In genomic region chr22:35642305-35642741, GRCh38 we compare ENCODE assay signal across 20 cellular contexts. TPM values are rescaled to one million over a fixed set of nuclear protein-coding genes. Genes with fewer than 3 reads are reported as not detected.
DNase-seq lines count a peak whose midpoint lies in the region; ATAC-seq and TF ChIP-seq lines count a peak whose summit lies in the region.
"Had no signal": no experiment of that assay in that cellular context is flagged by ENCODE, and none has a peak within 500 bp of the region (broad histone marks: within the 10 kb centered on the region; RNA-seq: fewer than 3 reads in every experiment).

No MANE protein-coding gene starts in this region.

- intact Hi-C loops in HCT116 (cut with micrococcal nuclease) = no loop called here
- intact Hi-C loops in CD4-positive, alpha-beta memory T cell (cut with micrococcal nuclease) = no loop called here

- H3K9me2 ChIP-seq in HCT116 (ENCODE audit: insufficient read depth) = no peaks in the 10 kb centered on the region

- H4K91ac ChIP-seq in neuronal stem cell (ENCODE audit: low read depth, low read length, poor library complexity) = no peak overlapping the region

- no peaks in the 10 kb centered on the region for H4K20me1 ChIP-seq in HCT116 (ENCODE audit: insufficient read depth)

- ATAC-seq in HCT116 (peak; percentile 42; the same call in 1 of the 2 replicates), HG02759 (IDR thresholded peaks at IDR 0.05; ENCODE audit: unreplicated experiment) (no peak)
- ATAC-seq in activated T-helper 17 cell treated with anti-CD3 and anti-CD28 coated beads, Interleukin-2, amount 50 U/mL, for 72 hours (replicated peaks) = no peak
- ATAC-seq: activated CD4-positive, alpha-beta T cell treated with anti-CD3 and anti-CD28 coated beads for 36 hours; activated naive CD4-positive, alpha-beta T cell treated with anti-CD3 and anti-CD28 coated beads, Interleukin-2, amount 50 U/mL, for 72 hours; sciatic nerve had no signal

- WGBS in neuronal stem cell (ENCODE audit: extremely low coverage in 2 of 2, insufficient read length in 2 of 2, insufficient replicate concordance in 1 of 2), 2 donors = no CpG with 5 or more reads among the region's 2 CpGs

- RAD21 ChIA-PET in HCT116 (lab: Charles Lee; ENCODE audit: low non-redundant PET in 1 of 2, low total read pairs in 2 of 2, uncharacterized antibody in 2 of 2, unreplicated experiment in 2 of 2) = no interaction called here

- TF ChIP-seq POLR2A in HCT116 (IDR thresholded peaks at IDR 0.05; ENCODE audit: borderline replicate concordance, extremely low read depth, insufficient read depth, insufficient read length) = no peak

- H3K4me2 ChIP-seq in HCT116 (ENCODE audit: low read length) = no peak overlapping the region
- H3K4me2 ChIP-seq in neuronal stem cell (ENCODE audit: insufficient read depth, low read length, poor library complexity, severe bottlenecking) = no peak overlapping the region

- no peaks in the 10 kb centered on the region for H3K27me3 ChIP-seq in HCT116 (ENCODE audit: insufficient read depth, low read length)
- H3K27me3 ChIP-seq in neuronal stem cell (ENCODE audit: control insufficient read depth in 3 of 3, insufficient read depth in 3 of 3, low read depth in 1 of 3, low read length in 3 of 3) = no peaks in the 10 kb centered on the region
- H3K27me3 ChIP-seq in CD4-positive, alpha-beta memory T cell (ENCODE audit: insufficient read depth, low read length) = no peaks in the 10 kb centered on the region
- H3K27me3 ChIP-seq: brain microvascular endothelial cell, neural progenitor cell had no signal

- H3K9ac ChIP-seq in HCT116 (ENCODE audit: low read length) = no peak overlapping the region
- no peak overlapping the region for H3K9ac ChIP-seq in neuronal stem cell (ENCODE audit: low read depth, low read length, poor library complexity)
- H3K9ac ChIP-seq: neural progenitor cell had no signal

- peak overlapping the region; percentile 13 for H3K4ac ChIP-seq in neuronal stem cell (ENCODE audit: low read length)

- H3K79me1 ChIP-seq in neuronal stem cell (ENCODE audit: low read depth, low read length) = no peaks in the 10 kb centered on the region

- CTCF ChIA-PET in HCT116 (lab: Charles Lee) = interaction anchor here (1.1 kb wide), 1 partner anchor 10 kb away, joined by 3 read pairs; no protein-coding TSS in a partner anchor
- CTCF ChIA-PET in CD4-positive, alpha-beta memory T cell (lab: Charles Lee; ENCODE audit: partially characterized antibody) = no interaction called here

- no peak for TF ChIP-seq CTCF in HCT116 (IDR thresholded peaks at IDR 0.05 in 2 of 3, conservative IDR thresholded peaks at IDR 0.05 in 1 of 3; ENCODE audit: borderline replicate concordance in 1 of 3, insufficient read depth in 1 of 3, low read depth in 2 of 3, low read length in 2 of 3)

- no peak for TF ChIP-seq RAD21 in HCT116 (IDR thresholded peaks at IDR 0.05; ENCODE audit: low read depth)

- H2BK5ac ChIP-seq in neuronal stem cell (ENCODE audit: low read length) = peak overlapping the region; percentile 14

- H3K79me2 ChIP-seq in HCT116 (ENCODE audit: insufficient read depth, low read length) = no peaks in the 10 kb centered on the region

- no peak overlapping the region for H3K4me3 ChIP-seq in HCT116 (replicated peaks in 1 of 2; ENCODE audit: low read depth in 1 of 2, low read length in 2 of 2)
- no peak overlapping the region for H3K4me3 ChIP-seq in neuronal stem cell (ENCODE audit: low read length in 2 of 2)
- no peak overlapping the region for H3K4me3 ChIP-seq in CD4-positive, alpha-beta memory T cell (ENCODE audit: low read length in 2 of 2)
- H3K4me3 ChIP-seq: neural progenitor cell had no signal

- H3K4me1 ChIP-seq in HCT116 (ENCODE audit: control insufficient read depth in 1 of 2, insufficient read depth in 2 of 2, low read length in 2 of 2) (peaks cover 13 to 27% of the 10 kb centered on the region in 2 experiments), neuronal stem cell (ENCODE audit: control insufficient read depth in 2 of 2, insufficient read depth in 1 of 2, low read depth in 1 of 2, low read length in 2 of 2) (peaks cover 0 to 17% of the 10 kb centered on the region in 2 donors)
- H3K4me1 ChIP-seq in CD4-positive, alpha-beta memory T cell (ENCODE audit: insufficient read depth, low read length) = peaks cover 9% of the 10 kb centered on the region

- no peak overlapping the region for H3K27ac ChIP-seq in HCT116 (ENCODE audit: low read depth, low read length)
- no peak overlapping the region for H3K27ac ChIP-seq in neuronal stem cell (replicated peaks; ENCODE audit: low read length)
- no peak overlapping the region for H3K27ac ChIP-seq in CD4-positive, alpha-beta memory T cell (ENCODE audit: low read depth, low read length)
- H3K27ac ChIP-seq: brain microvascular endothelial cell, neural progenitor cell had no signal

- no peak overlapping the region for H3K14ac ChIP-seq in neuronal stem cell (ENCODE audit: low read length)

- no peak overlapping the region for H3K23ac ChIP-seq in neuronal stem cell (ENCODE audit: low read depth, low read length, poor library complexity)

- H2BK120ac ChIP-seq in neuronal stem cell (ENCODE audit: low read depth, low read length) = peak overlapping the region; percentile 10

- H3K27ac Mint-ChIP-seq in CD4-positive, alpha-beta memory T cell = no peak overlapping the region
- H3K27ac Mint-ChIP-seq in activated T-helper 17 cell treated with anti-CD3 and anti-CD28 coated beads, Interleukin-2, amount 50 U/mL, for 72 hours = no peak overlapping the region
- H3K27ac Mint-ChIP-seq: activated CD4-positive, alpha-beta T cell treated with anti-CD3 and anti-CD28 coated beads for 36 hours; activated naive CD4-positive, alpha-beta T cell treated with anti-CD3 and anti-CD28 coated beads, Interleukin-2, amount 50 U/mL, for 72 hours; dendritic cell treated with granulocyte-macrophage colony-stimulating factor and Interleukin-4, amounts not matched to agents 40 ng/mL and 50 ng/mL, for 4 days; memory B cell; neural progenitor cell had no signal

- no peak overlapping the region for H3K4me3 Mint-ChIP-seq in CD4-positive, alpha-beta memory T cell
- H3K4me3 Mint-ChIP-seq in activated T-helper 17 cell treated with anti-CD3 and anti-CD28 coated beads, Interleukin-2, amount 50 U/mL, for 72 hours = no peak overlapping the region
- H3K4me3 Mint-ChIP-seq: activated CD4-positive, alpha-beta T cell treated with anti-CD3 and anti-CD28 coated beads for 36 hours; dendritic cell treated with granulocyte-macrophage colony-stimulating factor and Interleukin-4, amounts not matched to agents 40 ng/mL and 50 ng/mL, for 4 days; memory B cell; neural progenitor cell had no signal

- H2BK12ac ChIP-seq in neuronal stem cell (ENCODE audit: low read length) = no peak overlapping the region

- H3K9me3 Mint-ChIP-seq in CD4-positive, alpha-beta memory T cell = peaks cover 0 to 3% (median 0%) of the 10 kb centered on the region in 8 donors
- H3K9me3 Mint-ChIP-seq in activated T-helper 17 cell treated with anti-CD3 and anti-CD28 coated beads, Interleukin-2, amount 50 U/mL, for 72 hours = no peaks in the 10 kb centered on the region
- H3K9me3 Mint-ChIP-seq: activated naive CD4-positive, alpha-beta T cell treated with anti-CD3 and anti-CD28 coated beads, Interleukin-2, amount 50 U/mL, for 72 hours; dendritic cell treated with granulocyte-macrophage colony-stimulating factor and Interleukin-4, amounts not matched to agents 40 ng/mL and 50 ng/mL, for 4 days; memory B cell; neural progenitor cell had no signal

- no peaks in the 10 kb centered on the region for H3K9me3 ChIP-seq in HCT116 (ENCODE audit: control insufficient read depth in 1 of 2, insufficient read depth in 1 of 2, low read depth in 1 of 2, low read length in 2 of 2)
- H3K9me3 ChIP-seq in neuronal stem cell (replicated peaks in 1 of 2; ENCODE audit: control insufficient read depth in 2 of 2, insufficient read depth in 1 of 2, low read depth in 1 of 2, low read length in 2 of 2) = no peaks in the 10 kb centered on the region
- H3K9me3 ChIP-seq in CD4-positive, alpha-beta memory T cell (ENCODE audit: control insufficient read depth in 1 of 2, low read length in 2 of 2) = no peaks in the 10 kb centered on the region

- H3K36me3 Mint-ChIP-seq in CD4-positive, alpha-beta memory T cell = no peaks in the 10 kb centered on the region
- H3K36me3 Mint-ChIP-seq in activated T-helper 17 cell treated with anti-CD3 and anti-CD28 coated beads, Interleukin-2, amount 50 U/mL, for 72 hours (ENCODE audit: low read depth) = no peaks in the 10 kb centered on the region
- H3K36me3 Mint-ChIP-seq: activated naive CD4-positive, alpha-beta T cell treated with anti-CD3 and anti-CD28 coated beads, Interleukin-2, amount 50 U/mL, for 72 hours; memory B cell; neural progenitor cell had no signal

- H4K8ac ChIP-seq in neuronal stem cell (ENCODE audit: low read depth, low read length) = no peak overlapping the region

- no TSS peak for BruUV-seq in HCT116 (replicated peaks; lab: Mats Ljungman, UMichigan)

- H2BK15ac ChIP-seq in neuronal stem cell (ENCODE audit: low read length) = peak overlapping the region; percentile 33

- H2AFZ ChIP-seq in HCT116 (ENCODE audit: low read depth, low read length, poor library complexity, severe bottlenecking) (no peak overlapping the region), neuronal stem cell (ENCODE audit: low read length) (no peak overlapping the region)

- H3K27me3 Mint-ChIP-seq in CD4-positive, alpha-beta memory T cell = no peaks in the 10 kb centered on the region
- no peaks in the 10 kb centered on the region for H3K27me3 Mint-ChIP-seq in activated T-helper 17 cell treated with anti-CD3 and anti-CD28 coated beads, Interleukin-2, amount 50 U/mL, for 72 hours
- H3K27me3 Mint-ChIP-seq: activated CD4-positive, alpha-beta T cell treated with anti-CD3 and anti-CD28 coated beads for 36 hours had no signal

- peak overlapping the region; percentile 90 for H3K18ac ChIP-seq in neuronal stem cell (ENCODE audit: low read length)

- DNase-seq in AG08395 (ENCODE audit: low spot score) (peak; percentile 59), HCT116 (ENCODE audit: low read depth, low spot score) (no peak), fibroblast of peridontal ligament (ENCODE audit: extremely low read depth) (peak; percentile 35), neuronal stem cell (ENCODE audit: low spot score) (no peak), NCI-H345 treated with DMSO at 0.1 percent for 48 hours (lab: John Stamatoyannopoulos, UW; ENCODE audit: unreplicated experiment) (no peak)
- DNase-seq in CD4-positive, alpha-beta memory T cell = no peak
- DNase-seq: activated CD4-positive, alpha-beta T cell treated with anti-CD3 and anti-CD28 coated beads for 36 hours; brain microvascular endothelial cell; KBM-7; NCI-H2081; NCI-H526; substantia nigra; T1000 had no signal

- no peak overlapping the region for H2AK5ac ChIP-seq in neuronal stem cell (ENCODE audit: low read depth, low read length)

- H3K36me3 ChIP-seq in HCT116 (ENCODE audit: control insufficient read depth in 1 of 2, insufficient read depth in 2 of 2, low read length in 2 of 2) (no peaks in the 10 kb centered on the region), neuronal stem cell (replicated peaks in 1 of 2; ENCODE audit: control insufficient read depth in 2 of 2, insufficient read depth in 2 of 2, low read length in 2 of 2) (no peaks in the 10 kb centered on the region)
- no peaks in the 10 kb centered on the region for H3K36me3 ChIP-seq in CD4-positive, alpha-beta memory T cell (ENCODE audit: insufficient read depth, low read length)
- H3K36me3 ChIP-seq: brain microvascular endothelial cell, neural progenitor cell had no signal

- H3K4me1 Mint-ChIP-seq in CD4-positive, alpha-beta memory T cell = peaks cover 4 to 13% (median 7%) of the 10 kb centered on the region in 4 donors
- peaks cover 5% of the 10 kb centered on the region for H3K4me1 Mint-ChIP-seq in activated T-helper 17 cell treated with anti-CD3 and anti-CD28 coated beads, Interleukin-2, amount 50 U/mL, for 72 hours

- POLR2A ChIA-PET in HCT116 (lab: Charles Lee) = no interaction called here
- POLR2A ChIA-PET in CD4-positive, alpha-beta memory T cell (lab: Charles Lee; ENCODE audit: partially characterized antibody) = no interaction called here

RNA-seq across cellular contexts. Expression of gene APOL6, which starts 5.9 kb away (rescaled TPM):
- total RNA-seq in HCT116 (2021; ENCODE audit: unreplicated experiment) = 0.84 TPM
- 0.52 and 0.79 TPM in 2 replicates for polyA plus RNA-seq in HCT116 (2012)
- polyA plus RNA-seq in neuronal stem cell (2013, experiment 1 of 2) = 0.01 TPM
- 0.01 TPM for polyA plus RNA-seq in neuronal stem cell (2013, experiment 2 of 2)
- 10 to 100 TPM; 50.6 to 52.0 TPM for total RNA-seq in CD4-positive, alpha-beta memory T cell
- polyA plus RNA-seq in CD4-positive, alpha-beta memory T cell = 10 to 100 TPM in 1 of 2 donors, 1 to 10 TPM in 1; 8.5 to 24.1 TPM
- 10 to 100 TPM; 23.0 to 38.7 TPM for total RNA-seq in activated T-helper 17 cell treated with anti-CD3 and anti-CD28 coated beads, Interleukin-2, amount 50 U/mL, for 72 hours

RNA-seq across cellular contexts. Expression of gene MB, which starts 25.2 kb away (rescaled TPM):
- 1.5 TPM for total RNA-seq in HCT116 (2021; ENCODE audit: unreplicated experiment)
- 2.3 and 3.3 TPM in 2 replicates for polyA plus RNA-seq in HCT116 (2012)
- 0.26 TPM for polyA plus RNA-seq in neuronal stem cell (2013, experiment 1 of 2)
- 0.19 TPM for polyA plus RNA-seq in neuronal stem cell (2013, experiment 2 of 2)
- total RNA-seq in CD4-positive, alpha-beta memory T cell = not detected
- polyA plus RNA-seq in CD4-positive, alpha-beta memory T cell = not detected
- total RNA-seq in activated T-helper 17 cell treated with anti-CD3 and anti-CD28 coated beads, Interleukin-2, amount 50 U/mL, for 72 hours = under 1 TPM in 1 of 2 donors, not detected in 1; 0.50 TPM
- total RNA-seq: activated CD4-positive, alpha-beta T cell treated with anti-CD3 and anti-CD28 coated beads for 36 hours; sciatic nerve had no signal

Comparison
In these comparisons a context has a peak if more than half of its experiments do, and no peak if none do; other contexts are left out.
1. DNase-seq: peak in AG08395 (single experiment) and fibroblast of peridontal ligament (single experiment); none in HCT116 (single experiment), neuronal stem cell (single experiment), NCI-H345 treated with DMSO at 0.1 percent for 48 hours (single experiment) and CD4-positive, alpha-beta memory T cell (0 of 5).
2. RNA of gene APOL6, which starts 5.9 kb away (total RNA-seq): 50.6 to 52.0 TPM in CD4-positive, alpha-beta memory T cell and 23.0 to 38.7 TPM in activated T-helper 17 cell treated with anti-CD3 and anti-CD28 coated beads, Interleukin-2, amount 50 U/mL, for 72 hours; 0.84 TPM in HCT116 (single experiment); every median in the first group is over 10 times any median in the second.